ENCODE assay signal across 26 cellular contexts in the genomic region with DNA sequence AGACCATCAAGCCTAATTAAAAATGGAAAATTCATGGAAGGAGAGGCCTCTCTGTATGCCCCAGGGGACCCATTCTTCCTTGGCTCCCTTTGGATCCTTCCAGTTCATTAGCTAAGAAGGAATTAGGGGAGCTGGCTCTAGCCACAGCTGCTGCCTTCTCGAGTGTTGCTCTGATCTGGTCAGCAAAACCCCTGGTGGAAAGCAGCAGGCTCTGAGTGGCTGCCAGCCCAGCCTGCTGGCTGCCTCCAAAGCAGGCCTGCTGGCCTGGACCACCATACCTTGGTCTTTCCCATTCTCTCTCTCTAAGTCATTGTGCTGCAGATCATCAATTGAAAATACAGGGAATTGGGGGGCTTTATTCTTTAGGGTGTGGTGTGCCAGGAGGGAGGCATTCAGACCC. TPM values are rescaled to one million over a fixed set of nuclear protein-coding genes. Genes with fewer than 3 reads are reported as not detected.
A peak's percentile ranks its signal among the peaks of the same experiment; 100 is the strongest.
DNase-seq lines count a peak whose midpoint lies in the region; ATAC-seq, FAIRE-seq and TF ChIP-seq lines count a peak whose summit lies in the region.
"Had no signal": no experiment of that assay in that cellular context is flagged by ENCODE, and none has a peak within 500 bp of the region (broad histone marks: within the 10 kb centered on the region; RNA-seq: fewer than 3 reads in every experiment).

No MANE protein-coding gene starts in this region.

- H3K27me3 ChIP-seq in BE2C (no peaks in the 10 kb centered on the region), mesendoderm (ENCODE audit: insufficient read depth, low read length, poor library complexity) (no peaks in the 10 kb centered on the region), aorta (ENCODE audit: control insufficient read depth in 1 of 2, insufficient read depth in 2 of 2, low read length in 1 of 2) (no peaks in the 10 kb centered on the region)
- H3K27me3 ChIP-seq: BLaER1, dorsolateral prefrontal cortex, gastrocnemius medialis, upper lobe of left lung had no signal

- ATAC-seq in aorta (ENCODE audit: low FRiP score): no peak
- no peak for ATAC-seq in GM21619 (IDR thresholded peaks at IDR 0.05; ENCODE audit: unreplicated experiment)
- ATAC-seq: gastrocnemius medialis, sciatic nerve had no signal

- FAIRE-seq in D721Med (lab: Jason Lieb, UNC): peak; percentile 94
- FAIRE-seq: endothelial cell of umbilical vein, RCC 7860 had no signal

- H3K79me1 ChIP-seq in mesendoderm (ENCODE audit: low read length): no peaks in the 10 kb centered on the region

- H3K27ac ChIP-seq in mesendoderm (ENCODE audit: low read depth, low read length): no peak overlapping the region
- no peak overlapping the region for H3K27ac ChIP-seq in aorta (ENCODE audit: low read depth in 1 of 2, low read length in 2 of 2)
- H3K27ac ChIP-seq: BLaER1, dorsolateral prefrontal cortex, gastrocnemius medialis, upper lobe of left lung, VCaP had no signal

- no peak overlapping the region for H3K4me2 ChIP-seq in mesendoderm (ENCODE audit: low read length)
- H3K4me2 ChIP-seq: BLaER1 had no signal

- no peak overlapping the region for H4K5ac ChIP-seq in mesendoderm (ENCODE audit: low read length)

- H4K8ac ChIP-seq in mesendoderm (ENCODE audit: low read depth, low read length): peak overlapping the region; percentile 81

- H3K9ac ChIP-seq in mesendoderm (ENCODE audit: low read length): no peak overlapping the region
- H3K9ac ChIP-seq: BLaER1 had no signal

- no peak overlapping the region for H3K4me3 ChIP-seq in BE2C (ENCODE audit: low read depth, low read length)
- H3K4me3 ChIP-seq in mesendoderm (ENCODE audit: low read length): no peak overlapping the region
- no peak overlapping the region for H3K4me3 ChIP-seq in aorta (ENCODE audit: low read length in 2 of 2)
- H3K4me3 ChIP-seq: BLaER1, dorsolateral prefrontal cortex, gastrocnemius medialis, upper lobe of left lung had no signal

- H3K23ac ChIP-seq in mesendoderm (ENCODE audit: low read length): no peak overlapping the region

- no peaks in the 10 kb centered on the region for H3K79me2 ChIP-seq in mesendoderm (ENCODE audit: control insufficient read depth, insufficient read depth, low read length)

- H3K9me3 ChIP-seq in BE2C (no peaks in the 10 kb centered on the region), aorta (ENCODE audit: control insufficient read depth, low read length) (no peaks in the 10 kb centered on the region)
- H3K9me3 ChIP-seq: BLaER1, gastrocnemius medialis, upper lobe of left lung had no signal

- TF ChIP-seq CTCF in BE2C (IDR thresholded peaks at IDR 0.05; ENCODE audit: low read depth, low read length) (no peak), D721Med (IDR thresholded peaks at IDR 0.05; ENCODE audit: insufficient read depth, missing control alignments) (no peak)

- H2AK5ac ChIP-seq in mesendoderm (ENCODE audit: low read length): no peak overlapping the region

- no peak overlapping the region for H2BK15ac ChIP-seq in mesendoderm (replicated peaks; ENCODE audit: low read depth)

- no peak overlapping the region for H3K18ac ChIP-seq in mesendoderm (ENCODE audit: low read length)

- intact Hi-C loops in aorta (cut with DNase I): no loop called here

- no peak overlapping the region for H2BK120ac ChIP-seq in mesendoderm (ENCODE audit: low read depth, low read length)

- no peaks in the 10 kb centered on the region for H3K36me3 ChIP-seq in BE2C
- H3K36me3 ChIP-seq in mesendoderm (ENCODE audit: control insufficient read depth, insufficient read depth, low read length): no peaks in the 10 kb centered on the region
- peaks cover 0 to 2% of the 10 kb centered on the region in 2 donors for H3K36me3 ChIP-seq in aorta (ENCODE audit: control insufficient read depth in 1 of 2, insufficient read depth in 2 of 2, low read length in 1 of 2)
- H3K36me3 ChIP-seq: BLaER1, gastrocnemius medialis, upper lobe of left lung had no signal

- H3K56ac ChIP-seq in mesendoderm (ENCODE audit: low read length): no peak overlapping the region

- H3K4ac ChIP-seq in mesendoderm (ENCODE audit: low read depth, low read length): no peak overlapping the region

- H2BK5ac ChIP-seq in mesendoderm (ENCODE audit: low read length): no peak overlapping the region

- DNase-seq in BE2C (peak; percentile 24), D721Med (ENCODE audit: insufficient read length, low spot score) (no peak), NCI-H82 (lab: John Stamatoyannopoulos, UW) (peak; percentile 80), mesendoderm (no peak), DMS53 (lab: John Stamatoyannopoulos, UW) (no peak), aorta (no peak)
- DNase-seq: activated CD4-positive, alpha-beta T cell treated with anti-CD3 and anti-CD28 coated beads, Interleukin-2, amount 10 ng/mL, durations not matched to agents 24 days and 14 days; amniotic stem cell; dorsolateral prefrontal cortex; gastrocnemius medialis; HCEC 1CT; mammary epithelial cell; MV-4-11; NCI-H146; NCI-H510A treated with DMSO at 0.1 percent for 48 hours; posterior cingulate gyrus; stimulated activated CD4-positive, alpha-beta T cell treated with anti-CD3 and anti-CD28 coated beads, Interleukin-12 subunit alpha, Interleukin-12 subunit beta, amount 100 ng/mL, for 4 hours; stimulated activated CD4-positive, alpha-beta T cell treated with anti-CD3 and anti-CD28 coated beads, Interleukin-2, amount 100 ng/mL, for 48 hours; SW 1271 had no signal

- H3K4me1 ChIP-seq in BE2C (peaks cover 10% of the 10 kb centered on the region), mesendoderm (ENCODE audit: control insufficient read depth, low read depth, low read length) (no peaks in the 10 kb centered on the region), aorta (ENCODE audit: control insufficient read depth in 1 of 2, insufficient read depth in 2 of 2, low read length in 2 of 2) (no peaks in the 10 kb centered on the region)
- H3K4me1 ChIP-seq: BLaER1, gastrocnemius medialis, upper lobe of left lung had no signal

- WGBS in mesendoderm (ENCODE audit: extremely low coverage, insufficient coverage, low lambda C conversion rate): no CpG with 5 or more reads among the region's 1 CpG
- 36 to 46% methylated on average over 1 of the region's 1 CpG for WGBS in aorta, 2 donors

RNA-seq across cellular contexts. Expression of a gene that starts 29.0 kb away (rescaled TPM):
- 4.5 TPM for polyA plus RNA-seq in BE2C (2012; ENCODE audit: insufficient read depth, insufficient read length, low read depth)
- polyA plus RNA-seq in mesendoderm (2013, experiment 1 of 2): 0.24 TPM
- polyA plus RNA-seq in mesendoderm (2013, experiment 2 of 2): 0.13 TPM
- 100 to 1,000 TPM in 1 of 2 donors, 10 to 100 TPM in 1; 79.3 to 211 TPM for total RNA-seq in aorta
- 10 to 100 TPM in 1 of 2 donors, 1 to 10 TPM in 1; 7.4 to 13.9 TPM for polyA plus RNA-seq in aorta

Comparison
In these comparisons a context has a peak if more than half of its experiments do, and no peak if none do; other contexts are left out.
1. DNase-seq: peak in BE2C (single experiment) and NCI-H82 (single experiment); none in D721Med (single experiment), mesendoderm (single experiment), DMS53 (single experiment) and aorta (0 of 2).